In the genomic region with DNA sequence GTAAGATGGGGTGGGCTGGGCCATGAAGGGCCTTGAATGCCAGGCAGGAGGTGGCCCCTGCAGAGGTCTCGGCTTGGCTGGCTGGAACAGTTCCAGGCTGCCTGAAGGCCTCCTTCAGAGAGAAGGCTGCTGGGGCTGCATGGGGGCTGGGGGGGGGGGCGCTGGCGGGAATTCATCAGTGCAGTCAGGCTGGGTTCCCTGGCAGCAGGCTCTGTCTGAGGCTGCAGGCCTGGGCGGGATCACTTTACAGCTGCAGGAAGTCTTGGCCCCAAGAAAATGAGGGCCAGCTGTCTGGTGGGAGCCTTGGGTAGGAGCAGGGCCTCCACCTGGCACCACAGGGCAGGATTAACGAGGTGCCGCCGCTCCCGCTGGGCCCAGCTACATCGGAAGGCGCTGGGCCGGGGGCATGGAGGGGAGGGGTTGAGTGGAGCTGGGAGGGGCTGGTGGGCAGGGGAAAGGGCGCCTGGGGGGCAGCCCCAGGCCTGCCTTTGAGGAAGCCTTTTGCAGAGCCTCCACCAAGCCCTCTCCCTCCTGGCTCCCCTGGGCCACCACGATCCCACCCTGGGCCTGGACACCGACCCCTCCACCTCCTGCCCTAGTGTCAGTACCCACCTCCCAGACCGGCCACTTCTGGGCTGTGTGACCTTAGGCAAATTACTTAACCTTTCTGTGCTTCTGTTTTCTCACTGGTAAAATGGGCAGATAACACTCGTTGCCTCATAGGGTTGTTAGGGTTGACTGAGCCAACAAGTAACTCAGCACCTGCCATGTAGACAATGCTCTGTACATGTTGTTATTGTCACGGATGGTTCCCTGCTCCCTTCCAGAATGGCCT, we compare ENCODE assay signal across 8 cellular contexts. TPM values are rescaled to one million over a fixed set of nuclear protein-coding genes. Genes with fewer than 3 reads are reported as not detected.
DNase-seq lines count a peak whose midpoint lies in the region; ATAC-seq lines count a peak whose summit lies in the region.

No MANE protein-coding gene starts in this region.

- DNase-seq in NCI-H1417 (lab: John Stamatoyannopoulos, UW) (peak in 2 of 3 experiments; percentile 80 to 87), NCI-H1417 treated with DMSO at 0.1 percent for 48 hours (lab: John Stamatoyannopoulos, UW) (no peak), SHP77 (lab: John Stamatoyannopoulos, UW) (peak; percentile 59 to 72)
- no peak for DNase-seq in central memory CD4-positive, alpha-beta T cell

- H3K27me3 ChIP-seq in layer of hippocampus (ENCODE audit: control insufficient read depth, insufficient read depth, low read length): no peaks in the 10 kb centered on the region

- ATAC-seq in GM21423 (IDR thresholded peaks at IDR 0.05; ENCODE audit: unreplicated experiment): no peak
- no peak for ATAC-seq in HG02623 (IDR thresholded peaks at IDR 0.05; ENCODE audit: unreplicated experiment)

- H3K27ac ChIP-seq in layer of hippocampus (ENCODE audit: low read depth, low read length): peak overlapping the region; percentile 8
- peak overlapping the region; percentile 48 for H3K27ac ChIP-seq in temporal lobe (ENCODE audit: low read depth, low read length)

RNA-seq across cellular contexts. Expression of gene HMOX1, which starts 31.0 kb away (rescaled TPM):
- total RNA-seq in temporal lobe: 1.7 TPM

RNA-seq across cellular contexts. Expression of gene MCM5, which starts 50.0 kb away (rescaled TPM):
- 8.1 TPM for total RNA-seq in temporal lobe

RNA-seq across cellular contexts. Expression of gene TOM1, which starts 50.2 kb away (rescaled TPM):
- 8.1 TPM for total RNA-seq in temporal lobe

Comparison
In these comparisons a context has a peak if more than half of its experiments do, and no peak if none do; other contexts are left out.
1. DNase-seq: peak in NCI-H1417 (2 of 3) and SHP77 (2 of 2); none in NCI-H1417 treated with DMSO at 0.1 percent for 48 hours (single experiment) and central memory CD4-positive, alpha-beta T cell (single experiment).